In the genomic region with DNA sequence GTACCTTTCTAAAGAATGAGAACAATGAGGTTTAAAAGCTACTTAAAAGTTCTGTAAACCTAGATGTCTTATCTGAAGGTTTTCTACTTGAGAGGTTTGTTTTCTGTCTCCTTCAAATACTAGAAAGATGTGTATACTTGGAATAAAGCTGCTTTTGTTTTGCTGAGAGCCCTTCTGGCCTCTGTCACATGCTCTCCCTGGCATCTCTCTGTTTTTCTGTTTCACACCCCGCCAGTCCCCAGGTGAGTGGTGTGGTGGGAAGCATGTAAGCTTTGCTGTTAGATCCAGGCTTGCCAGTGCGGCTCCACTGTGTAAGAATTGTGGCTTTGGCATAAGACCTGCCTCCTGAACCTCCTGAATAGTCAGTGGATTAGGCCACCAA, we compare ENCODE assay signal across 9 cellular contexts. TPM values are rescaled to one million over a fixed set of nuclear protein-coding genes. Genes with fewer than 3 reads are reported as not detected.
DNase-seq lines count a peak whose midpoint lies in the region; ATAC-seq and TF ChIP-seq lines count a peak whose summit lies in the region.
"Had no signal": no experiment of that assay in that cellular context is flagged by ENCODE, and none has a peak within 500 bp of the region (broad histone marks: within the 10 kb centered on the region; RNA-seq: fewer than 3 reads in every experiment).

No MANE protein-coding gene starts in this region.

- peak; percentile 61 to 69 for DNase-seq in hippocampal formation (lab: John Stamatoyannopoulos, UW)
- DNase-seq in NAMALWA (ENCODE audit: low spot score) = no peak
- no peak for DNase-seq in A172 (ENCODE audit: low spot score)
- DNase-seq in GM10266 (ENCODE audit: extremely low spot score) = no peak
- DNase-seq in type B pancreatic cell (ENCODE audit: extremely low spot score, unreplicated experiment) = no peak

- no peak overlapping the region for H3K27ac Mint-ChIP-seq in type B pancreatic cell
- H3K27ac Mint-ChIP-seq: dendritic cell treated with granulocyte-macrophage colony-stimulating factor and Interleukin-4, amounts not matched to agents 40 ng/mL and 50 ng/mL, for 4 days had no signal

- H3K4me1 Mint-ChIP-seq in type B pancreatic cell (ENCODE audit: unreplicated experiment) = peaks cover 28% of the 10 kb centered on the region

- no peaks in the 10 kb centered on the region for H3K9me3 Mint-ChIP-seq in type B pancreatic cell
- H3K9me3 Mint-ChIP-seq: dendritic cell treated with granulocyte-macrophage colony-stimulating factor and Interleukin-4, amounts not matched to agents 40 ng/mL and 50 ng/mL, for 4 days had no signal

- no peaks in the 10 kb centered on the region for H3K27me3 Mint-ChIP-seq in type B pancreatic cell
- H3K27me3 Mint-ChIP-seq: dendritic cell treated with granulocyte-macrophage colony-stimulating factor and Interleukin-4, amounts not matched to agents 40 ng/mL and 50 ng/mL, for 4 days had no signal

- TF ChIP-seq CTCF in GM10266 (IDR thresholded peaks at IDR 0.05; ENCODE audit: control insufficient read depth, insufficient read depth, low read depth, missing control alignments) (no peak), type B pancreatic cell (conservative IDR thresholded peaks at IDR 0.05) (no peak)

- H3K36me3 Mint-ChIP-seq in type B pancreatic cell = peaks cover 21% of the 10 kb centered on the region

- ATAC-seq in GM18517 (IDR thresholded peaks at IDR 0.05; ENCODE audit: unreplicated experiment) (peak; percentile 47), GM21515 (IDR thresholded peaks at IDR 0.05; ENCODE audit: unreplicated experiment) (peak; percentile 33), HG03457 (IDR thresholded peaks at IDR 0.05; ENCODE audit: unreplicated experiment) (peak; percentile 31)

- H3K4me3 Mint-ChIP-seq in type B pancreatic cell = no peak overlapping the region
- H3K4me3 Mint-ChIP-seq: dendritic cell treated with granulocyte-macrophage colony-stimulating factor and Interleukin-4, amounts not matched to agents 40 ng/mL and 50 ng/mL, for 4 days had no signal

RNA-seq across cellular contexts. Expression of a gene that starts 56.8 kb away (rescaled TPM):
- 22.5 and 24.5 TPM in 2 replicates for total RNA-seq in A172 (2014; rRNA removed; shearing (Covaris generic))
- 23.2 and 31.9 TPM in 2 replicates for total RNA-seq in type B pancreatic cell (ENCODE audit: low replicate concordance)

Comparison
In these comparisons a context has a peak if more than half of its experiments do, and no peak if none do; other contexts are left out.
1. DNase-seq: peak in hippocampal formation (2 of 2); none in NAMALWA (single experiment), A172 (single experiment), GM10266 (single experiment) and type B pancreatic cell (single experiment).
2. Peak in every context shown above with its lines, with median percentiles within 50 percentile points of each other: ATAC-seq.